In genomic region chr1:15946546-15947381, GRCh38 we compare ENCODE assay signal across 15 cellular contexts. TPM values are rescaled to one million over a fixed set of nuclear protein-coding genes. Genes with fewer than 3 reads are reported as not detected.
DNase-seq lines count a peak whose midpoint lies in the region; ATAC-seq lines count a peak whose summit lies in the region.
"Had no signal": no experiment of that assay in that cellular context is flagged by ENCODE, and none has a peak within 500 bp of the region (broad histone marks: within the 10 kb centered on the region; RNA-seq: fewer than 3 reads in every experiment).

No MANE protein-coding gene starts in this region.

- H3K79me2 ChIP-seq in Karpas-422 (ENCODE audit: low read length) = peaks cover 11% of the 10 kb centered on the region

- H3K4me3 ChIP-seq in Karpas-422 (ENCODE audit: low read length) = no peak overlapping the region
- H3K4me3 ChIP-seq: left lung had no signal

- no peak for DNase-seq in activated T-cell treated with anti-CD3 and anti-CD28 coated beads, Interleukin-2, amount 50 U/mL, for 72 hours
- DNase-seq in activated T-cell treated with anti-CD3 and anti-CD28 coated beads, Interleukin-2, amount 50 U/mL, for 4 hours = no peak
- DNase-seq in activated T-helper 2 cell treated with anti-CD3 and anti-CD28 coated beads, Interferon-gamma antibody, Interleukin-2, Interleukin-4, amounts not matched to agents 10 μg/mL and 5 μg/mL and 100 μg/mL, durations not matched to agents 14 hours and 24 hours and 36 hours (ENCODE audit: low spot score) = no peak
- DNase-seq in immature natural killer cell (no peak), cardiac septum (ENCODE audit: low spot score) (no peak), NCI-H1092 treated with DMSO at 0.1 percent for 48 hours (lab: John Stamatoyannopoulos, UW) (no peak), Karpas-422 (no peak)
- DNase-seq: foreskin keratinocyte; left lung; NCI-H1092; NCI-H774; stimulated activated naive CD4-positive, alpha-beta T cell had no signal

- peaks cover 51% of the 10 kb centered on the region for H3K4me1 Mint-ChIP-seq in activated T-cell treated with anti-CD3 and anti-CD28 coated beads, Interleukin-2, amount 50 U/mL, for 72 hours (ENCODE audit: low read depth)
- peaks cover 47% of the 10 kb centered on the region for H3K4me1 Mint-ChIP-seq in activated T-cell treated with anti-CD3 and anti-CD28 coated beads, Interleukin-2, amount 50 U/mL, for 4 hours (ENCODE audit: low read depth)
- H3K4me1 Mint-ChIP-seq in activated T-helper 2 cell treated with anti-CD3 and anti-CD28 coated beads, Interferon-gamma antibody, Interleukin-2, Interleukin-4, amounts not matched to agents 10 μg/mL and 5 μg/mL and 100 μg/mL, durations not matched to agents 14 hours and 24 hours and 36 hours (ENCODE audit: low read depth) = peaks cover 43% of the 10 kb centered on the region
- peaks cover 56 to 57% of the 10 kb centered on the region in 2 donors for H3K4me1 Mint-ChIP-seq in immature natural killer cell

- no peaks in the 10 kb centered on the region for H3K27me3 ChIP-seq in Karpas-422 (ENCODE audit: low read length)
- H3K27me3 ChIP-seq: foreskin keratinocyte, left lung had no signal

- H3K4me3 Mint-ChIP-seq in activated T-cell treated with anti-CD3 and anti-CD28 coated beads, Interleukin-2, amount 50 U/mL, for 72 hours = peak overlapping the region in 1 of 2 donors; percentile 19
- H3K4me3 Mint-ChIP-seq in activated T-cell treated with anti-CD3 and anti-CD28 coated beads, Interleukin-2, amount 50 U/mL, for 4 hours = no peak overlapping the region
- no peak overlapping the region for H3K4me3 Mint-ChIP-seq in activated T-helper 2 cell treated with anti-CD3 and anti-CD28 coated beads, Interferon-gamma antibody, Interleukin-2, Interleukin-4, amounts not matched to agents 10 μg/mL and 5 μg/mL and 100 μg/mL, durations not matched to agents 14 hours and 24 hours and 36 hours (ENCODE audit: low read depth)
- peak overlapping the region in 3 of 5 donors; percentile 7 to 53 (median 7) for H3K4me3 Mint-ChIP-seq in immature natural killer cell

- H2AFZ ChIP-seq in Karpas-422 (ENCODE audit: low read length) = no peak overlapping the region

- no peak overlapping the region for H3K4me2 ChIP-seq in Karpas-422 (ENCODE audit: low read depth, low read length, poor library complexity, severe bottlenecking)

- H4K20me1 ChIP-seq in Karpas-422 (ENCODE audit: insufficient read depth, low read depth, low read length) = peaks cover 11% of the 10 kb centered on the region; the same call in 1 of the 2 replicates

- no peak for ATAC-seq in activated T-cell treated with anti-CD3 and anti-CD28 coated beads, Interleukin-2, amount 50 U/mL, for 72 hours (replicated peaks in 1 of 2)
- no peak for ATAC-seq in activated T-cell treated with anti-CD3 and anti-CD28 coated beads, Interleukin-2, amount 50 U/mL, for 4 hours
- ATAC-seq: foreskin keratinocyte, left lung had no signal

- H3K9me3 Mint-ChIP-seq in activated T-cell treated with anti-CD3 and anti-CD28 coated beads, Interleukin-2, amount 50 U/mL, for 72 hours = no peaks in the 10 kb centered on the region
- H3K9me3 Mint-ChIP-seq in activated T-cell treated with anti-CD3 and anti-CD28 coated beads, Interleukin-2, amount 50 U/mL, for 4 hours = no peaks in the 10 kb centered on the region
- H3K9me3 Mint-ChIP-seq in activated T-helper 2 cell treated with anti-CD3 and anti-CD28 coated beads, Interferon-gamma antibody, Interleukin-2, Interleukin-4, amounts not matched to agents 10 μg/mL and 5 μg/mL and 100 μg/mL, durations not matched to agents 14 hours and 24 hours and 36 hours = no peaks in the 10 kb centered on the region
- peaks cover 0 to 2% (median 0%) of the 10 kb centered on the region in 6 donors for H3K9me3 Mint-ChIP-seq in immature natural killer cell

- peak overlapping the region; percentile 72 for H3K27ac Mint-ChIP-seq in activated T-cell treated with anti-CD3 and anti-CD28 coated beads, Interleukin-2, amount 50 U/mL, for 72 hours
- H3K27ac Mint-ChIP-seq in activated T-helper 2 cell treated with anti-CD3 and anti-CD28 coated beads, Interferon-gamma antibody, Interleukin-2, Interleukin-4, amounts not matched to agents 10 μg/mL and 5 μg/mL and 100 μg/mL, durations not matched to agents 14 hours and 24 hours and 36 hours = peak overlapping the region; percentile 62
- H3K27ac Mint-ChIP-seq in immature natural killer cell = peak overlapping the region; percentile 87 to 99 (median 95)

- intact Hi-C loops in activated T-helper 2 cell treated with anti-CD3 and anti-CD28 coated beads, Interferon-gamma antibody, Interleukin-2, Interleukin-4, amounts not matched to agents 10 μg/mL and 5 μg/mL and 100 μg/mL, durations not matched to agents 14 hours and 24 hours and 36 hours (cut with micrococcal nuclease) = no loop called here
- intact Hi-C loops in cardiac septum (cut with DNase I) = loop anchor here (5.0 kb wide), 2 partner anchors 59 to 99 kb away; partner anchors contain the start of gene SPEN

- H3K36me3 ChIP-seq in Karpas-422 (ENCODE audit: insufficient read depth, low read length) = no peaks in the 10 kb centered on the region

- no peaks in the 10 kb centered on the region for H3K9me2 ChIP-seq in Karpas-422 (replicated peaks; ENCODE audit: insufficient read depth, low read length)

- H3K9me3 ChIP-seq in Karpas-422 (ENCODE audit: low read length) = no peaks in the 10 kb centered on the region
- H3K9me3 ChIP-seq: left lung had no signal

- H3K27me3 Mint-ChIP-seq in activated T-cell treated with anti-CD3 and anti-CD28 coated beads, Interleukin-2, amount 50 U/mL, for 72 hours (ENCODE audit: low read depth) = no peaks in the 10 kb centered on the region
- H3K27me3 Mint-ChIP-seq in activated T-cell treated with anti-CD3 and anti-CD28 coated beads, Interleukin-2, amount 50 U/mL, for 4 hours (ENCODE audit: low read depth) = no peaks in the 10 kb centered on the region
- H3K27me3 Mint-ChIP-seq in activated T-helper 2 cell treated with anti-CD3 and anti-CD28 coated beads, Interferon-gamma antibody, Interleukin-2, Interleukin-4, amounts not matched to agents 10 μg/mL and 5 μg/mL and 100 μg/mL, durations not matched to agents 14 hours and 24 hours and 36 hours (ENCODE audit: low read depth) = no peaks in the 10 kb centered on the region
- peaks cover 3 to 22% (median 14%) of the 10 kb centered on the region in 3 donors for H3K27me3 Mint-ChIP-seq in immature natural killer cell (ENCODE audit: low read depth in 3 of 3)

- H3K4me1 ChIP-seq in Karpas-422 (ENCODE audit: low read length) = peaks cover 39% of the 10 kb centered on the region

- H3K36me3 Mint-ChIP-seq in activated T-cell treated with anti-CD3 and anti-CD28 coated beads, Interleukin-2, amount 50 U/mL, for 72 hours (ENCODE audit: insufficient read depth in 2 of 2) = peaks cover 3 to 10% of the 10 kb centered on the region in 2 donors
- H3K36me3 Mint-ChIP-seq in activated T-cell treated with anti-CD3 and anti-CD28 coated beads, Interleukin-2, amount 50 U/mL, for 4 hours (ENCODE audit: insufficient read depth) = peaks cover 22% of the 10 kb centered on the region
- H3K36me3 Mint-ChIP-seq in activated T-helper 2 cell treated with anti-CD3 and anti-CD28 coated beads, Interferon-gamma antibody, Interleukin-2, Interleukin-4, amounts not matched to agents 10 μg/mL and 5 μg/mL and 100 μg/mL, durations not matched to agents 14 hours and 24 hours and 36 hours (ENCODE audit: low read depth) = peaks cover 60% of the 10 kb centered on the region
- peaks cover 0 to 4% (median 4%) of the 10 kb centered on the region in 3 donors for H3K36me3 Mint-ChIP-seq in immature natural killer cell

- peak overlapping the region; percentile 59 for H3K27ac ChIP-seq in temporal lobe (ENCODE audit: low read depth, low read length)
- no peak overlapping the region for H3K27ac ChIP-seq in Karpas-422 (ENCODE audit: low read length)
- H3K27ac ChIP-seq: foreskin keratinocyte had no signal

- H3K9ac ChIP-seq in Karpas-422 (ENCODE audit: low read length) = no peak overlapping the region

RNA-seq across cellular contexts. Expression of gene ZBTB17, which starts 29.1 kb away (rescaled TPM):
- total RNA-seq in activated T-cell treated with anti-CD3 and anti-CD28 coated beads, Interleukin-2, amount 50 U/mL, for 72 hours = 10 to 100 TPM; 76.0 to 84.1 TPM
- 10 to 100 TPM; 74.2 to 86.9 (median 81.1) TPM for total RNA-seq in activated T-cell treated with anti-CD3 and anti-CD28 coated beads, Interleukin-2, amount 50 U/mL, for 4 hours
- 65.7 and 67.8 TPM in 2 replicates for total RNA-seq in activated T-helper 2 cell treated with anti-CD3 and anti-CD28 coated beads, Interferon-gamma antibody, Interleukin-2, Interleukin-4, amounts not matched to agents 10 μg/mL and 5 μg/mL and 100 μg/mL, durations not matched to agents 14 hours and 24 hours and 36 hours
- 10 to 100 TPM in 1 of 3 donors, 1 to 10 TPM in 2; 6.1 to 21.4 (median 7.0) TPM for polyA plus RNA-seq in immature natural killer cell
- total RNA-seq in temporal lobe (26.3 TPM), cardiac septum (24.9 TPM)
- 25.9 and 26.8 TPM in 2 replicates for total RNA-seq in Karpas-422 (2014; rRNA removed; shearing (Covaris generic); ENCODE audit: low replicate concordance)

RNA-seq across cellular contexts. Expression of gene SRARP, which starts 57.3 kb away (rescaled TPM):
- total RNA-seq in activated T-cell treated with anti-CD3 and anti-CD28 coated beads, Interleukin-2, amount 50 U/mL, for 72 hours = not detected
- total RNA-seq in activated T-cell treated with anti-CD3 and anti-CD28 coated beads, Interleukin-2, amount 50 U/mL, for 4 hours = not detected
- not detected in 2 replicates for total RNA-seq in activated T-helper 2 cell treated with anti-CD3 and anti-CD28 coated beads, Interferon-gamma antibody, Interleukin-2, Interleukin-4, amounts not matched to agents 10 μg/mL and 5 μg/mL and 100 μg/mL, durations not matched to agents 14 hours and 24 hours and 36 hours
- not detected for polyA plus RNA-seq in immature natural killer cell
- total RNA-seq in temporal lobe (1.5 TPM), cardiac septum (not detected)
- total RNA-seq in Karpas-422 (2014; rRNA removed; shearing (Covaris generic); ENCODE audit: low replicate concordance) = 0.04 TPM in 1 of 2 replicates, not detected in the other
- total RNA-seq: endothelial cell of umbilical vein, foreskin keratinocyte, left lung, posterior vena cava had no signal
- polyA plus RNA-seq: endothelial cell of umbilical vein, foreskin keratinocyte had no signal

Comparison
In these comparisons a context has a peak if more than half of its experiments do, and no peak if none do; other contexts are left out.
1. H3K4me3 Mint-ChIP-seq: peak in immature natural killer cell (3 of 5); none in activated T-cell treated with anti-CD3 and anti-CD28 coated beads, Interleukin-2, amount 50 U/mL, for 4 hours (single experiment) and activated T-helper 2 cell treated with anti-CD3 and anti-CD28 coated beads, Interferon-gamma antibody, Interleukin-2, Interleukin-4, amounts not matched to agents 10 μg/mL and 5 μg/mL and 100 μg/mL, durations not matched to agents 14 hours and 24 hours and 36 hours (single experiment).
2. Peak in every context shown above with its lines, with median percentiles within 50 percentile points of each other: H3K27ac Mint-ChIP-seq.